Comparison of ENCODE assay signal across 8 cellular contexts in the genomic region with DNA sequence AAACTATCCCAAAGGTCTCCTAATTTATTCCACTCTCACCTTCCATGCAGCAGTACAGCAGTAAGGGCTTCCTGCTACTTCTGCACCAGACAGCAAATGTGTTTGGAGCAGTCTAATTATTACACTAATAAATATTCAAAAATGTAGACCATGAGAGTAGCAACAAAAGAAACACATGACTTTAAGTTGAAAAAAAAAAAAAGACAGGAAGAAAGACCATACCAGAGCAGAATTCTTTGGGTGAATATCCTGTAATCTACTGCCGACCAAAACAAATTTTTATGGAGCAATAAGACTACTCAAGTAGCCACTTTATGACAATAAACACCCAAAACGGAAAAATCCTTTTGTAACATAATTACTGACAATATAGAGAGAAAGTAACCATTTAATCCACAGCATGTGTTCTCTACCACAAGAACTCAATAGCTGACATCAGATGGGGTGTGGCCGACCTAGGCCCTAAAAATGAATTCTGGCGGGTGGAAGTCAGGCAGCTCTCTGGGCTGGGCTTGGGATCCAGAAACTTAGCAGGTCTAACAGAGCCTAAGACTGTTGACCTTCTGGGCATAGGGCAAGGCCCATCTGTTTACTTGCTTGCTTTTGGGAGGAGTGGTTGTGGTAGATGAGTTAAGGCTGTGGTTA. TPM values are rescaled to one million over a fixed set of nuclear protein-coding genes. Genes with fewer than 3 reads are reported as not detected.
DNase-seq lines count a peak whose midpoint lies in the region; ATAC-seq and TF ChIP-seq lines count a peak whose summit lies in the region.
"Had no signal": no experiment of that assay in that cellular context is flagged by ENCODE, and none has a peak within 500 bp of the region (broad histone marks: within the 10 kb centered on the region; RNA-seq: fewer than 3 reads in every experiment).

No MANE protein-coding gene starts in this region.

- CTCF ChIA-PET in PC-3 (lab: Charles Lee) = no interaction called here

- H3K27me3 Mint-ChIP-seq in GM23338 (ENCODE audit: insufficient read depth, low read depth, poor library complexity) = peaks cover 5% of the 10 kb centered on the region

- peaks cover 32% of the 10 kb centered on the region for H3K4me1 Mint-ChIP-seq in GM23338

- TF ChIP-seq POLR2A in breast epithelium (IDR thresholded peaks at IDR 0.05) (no peak), gastrocnemius medialis (IDR thresholded peaks at IDR 0.05) (no peak)

- no peaks in the 10 kb centered on the region for H3K36me3 ChIP-seq in GM23338 (ENCODE audit: insufficient read depth)
- H3K36me3 ChIP-seq in PC-3 (ENCODE audit: low read depth, low read length) = no peaks in the 10 kb centered on the region
- H3K36me3 ChIP-seq in breast epithelium = no peaks in the 10 kb centered on the region
- H3K36me3 ChIP-seq in gastrocnemius medialis = no peaks in the 10 kb centered on the region

- no peak overlapping the region for H3K4me3 ChIP-seq in GM23338
- peak overlapping the region; percentile 23; the same call in 1 of the 2 replicates for H3K4me3 ChIP-seq in PC-3 (ENCODE audit: low read length)
- H3K4me3 ChIP-seq in breast epithelium = no peak overlapping the region
- no peak overlapping the region for H3K4me3 ChIP-seq in gastrocnemius medialis
- H3K4me3 ChIP-seq: hepatocyte had no signal

- H3K9me2 ChIP-seq in GM23338 (ENCODE audit: insufficient read depth) (no peaks in the 10 kb centered on the region), PC-3 (replicated peaks; ENCODE audit: low read length) (no peaks in the 10 kb centered on the region)

- no peaks in the 10 kb centered on the region for H3K9me3 Mint-ChIP-seq in GM23338

- no peak overlapping the region for H3K27ac ChIP-seq in GM23338 (ENCODE audit: low read depth)
- peak overlapping the region; percentile 3; the same call in 1 of the 2 replicates for H3K27ac ChIP-seq in PC-3 (ENCODE audit: low read length)
- H3K27ac ChIP-seq in breast epithelium = peak overlapping the region; percentile 22 to 27
- H3K27ac ChIP-seq in gastrocnemius medialis = peak overlapping the region; percentile 36 to 96 (median 96)
- H3K27ac ChIP-seq: hepatocyte had no signal

- H4K20me1 ChIP-seq in GM23338 (replicated peaks; ENCODE audit: insufficient read depth) = peaks cover 4% of the 10 kb centered on the region; the same call in 1 of the 2 replicates
- H4K20me1 ChIP-seq in PC-3 (ENCODE audit: low read length) = no peaks in the 10 kb centered on the region; the same call in 1 of the 2 replicates

- H3K9me3 ChIP-seq in PC-3 (ENCODE audit: low read length) = no peaks in the 10 kb centered on the region
- H3K9me3 ChIP-seq in breast epithelium = no peaks in the 10 kb centered on the region
- no peaks in the 10 kb centered on the region for H3K9me3 ChIP-seq in gastrocnemius medialis

- no peak overlapping the region; the same call in 1 of the 2 replicates for H3K4me2 ChIP-seq in GM23338
- H3K4me2 ChIP-seq in PC-3 (ENCODE audit: low read length) = peak overlapping the region; percentile 81
- H3K4me2 ChIP-seq: hepatocyte had no signal

- BruUV-seq in PC-3 (replicated peaks; lab: Mats Ljungman, UMichigan) = no TSS peak

- H3K36me3 Mint-ChIP-seq in GM23338 (ENCODE audit: low read depth) = no peaks in the 10 kb centered on the region

- no peak overlapping the region for H3K9ac ChIP-seq in PC-3 (ENCODE audit: low read length)

- intact Hi-C loops in PC-3 (cut with micrococcal nuclease) (loop anchor here (5.0 to 10.0 kb wide), 2 partner anchors 375 to 1128 kb away; no protein-coding TSS in a partner anchor), breast epithelium (cut with DNase I; ENCODE audit: low total_unique reads) (no loop called here), gastrocnemius medialis (cut with DNase I; ENCODE audit: low total_unique reads) (loop anchor here (10.0 kb wide), 3 partner anchors 295 to 1075 kb away; a partner anchor contains a TSS)

- no peak overlapping the region for H3K4me3 Mint-ChIP-seq in GM23338

- in situ Hi-C loops in gastrocnemius medialis (cut with MboI; ENCODE audit: low sequenced_read_pairs in 4 of 4) = no loop called here

- DNase-seq in GM23338 (ENCODE audit: low spot score) (no peak), PC-3 (peak; percentile 26), breast epithelium (ENCODE audit: low spot score in 2 of 2) (no peak), gastrocnemius medialis (no peak), NCI-H2081 (lab: John Stamatoyannopoulos, UW) (no peak)

- H3K79me2 ChIP-seq in GM23338 (replicated peaks; ENCODE audit: insufficient read depth) (peaks cover 75% of the 10 kb centered on the region), PC-3 (ENCODE audit: low read length) (peaks cover 91% of the 10 kb centered on the region)

- no peak for TF ChIP-seq CTCF in GM23338 (conservative IDR thresholded peaks at IDR 0.05; ENCODE audit: low read depth in 2 of 2)
- TF ChIP-seq CTCF in PC-3 (conservative IDR thresholded peaks at IDR 0.05; ENCODE audit: low read depth, low read length) = no peak
- no peak for TF ChIP-seq CTCF in breast epithelium (IDR thresholded peaks at IDR 0.05)
- no peak for TF ChIP-seq CTCF in gastrocnemius medialis (IDR thresholded peaks at IDR 0.05 in 4 of 5, conservative IDR thresholded peaks at IDR 0.05 in 1 of 5)

- H3K4me1 ChIP-seq in GM23338 (ENCODE audit: insufficient read depth) = peaks cover 9% of the 10 kb centered on the region; the same call in 1 of the 2 replicates
- peaks cover 36% of the 10 kb centered on the region for H3K4me1 ChIP-seq in PC-3 (ENCODE audit: insufficient read depth, low read length)
- H3K4me1 ChIP-seq in breast epithelium = no peaks in the 10 kb centered on the region
- H3K4me1 ChIP-seq in gastrocnemius medialis = peaks cover 36 to 45% of the 10 kb centered on the region in 2 donors

- peak overlapping the region; percentile 40; the same call in 1 of the 2 replicates for H3K27ac Mint-ChIP-seq in GM23338

- H2AFZ ChIP-seq in GM23338 (no peak overlapping the region), PC-3 (ENCODE audit: low read length) (no peak overlapping the region)
- H2AFZ ChIP-seq: hepatocyte had no signal

- ATAC-seq in GM23338 (no peak), PC-3 (peak; percentile 2; the same call in 1 of the 2 replicates), gastrocnemius medialis (no peak), HG03159 (IDR thresholded peaks at IDR 0.05; ENCODE audit: unreplicated experiment) (no peak), GM19023 (IDR thresholded peaks at IDR 0.05; ENCODE audit: unreplicated experiment) (no peak)

- H3K27me3 ChIP-seq in GM23338 (ENCODE audit: insufficient read depth) = peaks cover 7% of the 10 kb centered on the region
- H3K27me3 ChIP-seq in PC-3 (ENCODE audit: low read length) = no peaks in the 10 kb centered on the region
- no peaks in the 10 kb centered on the region for H3K27me3 ChIP-seq in breast epithelium
- H3K27me3 ChIP-seq in gastrocnemius medialis = no peaks in the 10 kb centered on the region
- H3K27me3 ChIP-seq: hepatocyte had no signal

- POLR2A ChIA-PET in PC-3 (lab: Charles Lee; ENCODE audit: unreplicated experiment) = interaction anchor here (0.6 kb wide), 1 partner anchor 1381 kb away, joined by 6 read pairs; no protein-coding TSS in a partner anchor

- H3F3A ChIP-seq in GM23338 (replicated peaks; ENCODE audit: low read depth) = no peaks in the 10 kb centered on the region
- no peaks in the 10 kb centered on the region for H3F3A ChIP-seq in PC-3 (ENCODE audit: low read length, unreplicated experiment)

TF ChIP-seq in GM23338, 12 proteins besides CTCF, POLR2A, EP300 and RAD21 (continues in another document):
- TF ChIP-seq, protein P1, sequence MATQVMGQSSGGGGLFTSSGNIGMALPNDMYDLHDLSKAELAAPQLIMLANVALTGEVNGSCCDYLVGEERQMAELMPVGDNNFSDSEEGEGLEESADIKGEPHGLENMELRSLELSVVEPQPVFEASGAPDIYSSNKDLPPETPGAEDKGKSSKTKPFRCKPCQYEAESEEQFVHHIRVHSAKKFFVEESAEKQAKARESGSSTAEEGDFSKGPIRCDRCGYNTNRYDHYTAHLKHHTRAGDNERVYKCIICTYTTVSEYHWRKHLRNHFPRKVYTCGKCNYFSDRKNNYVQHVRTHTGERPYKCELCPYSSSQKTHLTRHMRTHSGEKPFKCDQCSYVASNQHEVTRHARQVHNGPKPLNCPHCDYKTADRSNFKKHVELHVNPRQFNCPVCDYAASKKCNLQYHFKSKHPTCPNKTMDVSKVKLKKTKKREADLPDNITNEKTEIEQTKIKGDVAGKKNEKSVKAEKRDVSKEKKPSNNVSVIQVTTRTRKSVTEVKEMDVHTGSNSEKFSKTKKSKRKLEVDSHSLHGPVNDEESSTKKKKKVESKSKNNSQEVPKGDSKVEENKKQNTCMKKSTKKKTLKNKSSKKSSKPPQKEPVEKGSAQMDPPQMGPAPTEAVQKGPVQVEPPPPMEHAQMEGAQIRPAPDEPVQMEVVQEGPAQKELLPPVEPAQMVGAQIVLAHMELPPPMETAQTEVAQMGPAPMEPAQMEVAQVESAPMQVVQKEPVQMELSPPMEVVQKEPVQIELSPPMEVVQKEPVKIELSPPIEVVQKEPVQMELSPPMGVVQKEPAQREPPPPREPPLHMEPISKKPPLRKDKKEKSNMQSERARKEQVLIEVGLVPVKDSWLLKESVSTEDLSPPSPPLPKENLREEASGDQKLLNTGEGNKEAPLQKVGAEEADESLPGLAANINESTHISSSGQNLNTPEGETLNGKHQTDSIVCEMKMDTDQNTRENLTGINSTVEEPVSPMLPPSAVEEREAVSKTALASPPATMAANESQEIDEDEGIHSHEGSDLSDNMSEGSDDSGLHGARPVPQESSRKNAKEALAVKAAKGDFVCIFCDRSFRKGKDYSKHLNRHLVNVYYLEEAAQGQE (IDR thresholded peaks at IDR 0.05; ENCODE audit: unreplicated experiment) = no peak
- TF ChIP-seq JUNB (IDR thresholded peaks at IDR 0.05; ENCODE audit: unreplicated experiment) (no peak), ZNF114 (CRISPR knock-in tag; IDR thresholded peaks at IDR 0.05) (no peak)

RNA-seq across cellular contexts. Expression of a gene that starts 4.6 kb away (rescaled TPM):
- total RNA-seq in GM23338 (2014; rRNA removed; shearing (Covaris generic)) = 6.1 and 7.7 TPM in 2 replicates
- polyA plus RNA-seq in GM23338 (2016; fragmentation: Nextera tagmentation; extraction: Ambion mirVana) = 5.7 and 6.4 TPM in 2 replicates
- total RNA-seq in PC-3 (2014; rRNA removed) (5.0 and 6.4 TPM in 2 replicates), breast epithelium (10 to 100 TPM in 1 of 3 donors, 1 to 10 TPM in 2; 8.5 to 13.6 (median 9.8) TPM), gastrocnemius medialis (1 to 10 TPM; 3.2 to 7.6 (median 5.7) TPM)
